ENCODE assay signal across 16 cellular contexts in genomic region chr20:31652917-31653385, GRCh38. TPM values are rescaled to one million over a fixed set of nuclear protein-coding genes. Genes with fewer than 3 reads are reported as not detected.
DNase-seq lines count a peak whose midpoint lies in the region; ATAC-seq and TF ChIP-seq lines count a peak whose summit lies in the region.
"Had no signal": no experiment of that assay in that cellular context is flagged by ENCODE, and none has a peak within 500 bp of the region (broad histone marks: within the 10 kb centered on the region; RNA-seq: fewer than 3 reads in every experiment).

No MANE protein-coding gene starts in this region.

- H3K4me1 ChIP-seq in BE2C (peaks cover 6% of the 10 kb centered on the region), hepatocyte (ENCODE audit: insufficient read depth) (no peaks in the 10 kb centered on the region), adrenal gland (replicated peaks in 1 of 2) (no peaks in the 10 kb centered on the region)
- H3K4me1 ChIP-seq: colonic mucosa had no signal

- 51% methylated on average over 5 of the region's 5 CpGs for whole genome bisulfite sequencing in hepatocyte (ENCODE audit: low lambda C conversion rate, missing lambda C conversion rate)
- WGBS in adrenal gland, 4 donors: 29 to 37% (median 35%) methylated on average over 5 of the region's 5 CpGs

- H3K36me3 ChIP-seq in BE2C (no peaks in the 10 kb centered on the region), hepatocyte (replicated peaks; ENCODE audit: insufficient read depth, low read depth) (no peaks in the 10 kb centered on the region), adrenal gland (replicated peaks in 1 of 2) (no peaks in the 10 kb centered on the region)
- H3K36me3 ChIP-seq: colonic mucosa, suprapubic skin had no signal

- H3K27me3 ChIP-seq in BE2C (no peaks in the 10 kb centered on the region), hepatocyte (no peaks in the 10 kb centered on the region), adrenal gland (no peaks in the 10 kb centered on the region)
- H3K27me3 ChIP-seq: colonic mucosa, suprapubic skin had no signal

- ATAC-seq in SK-N-SH treated with all-trans-retinoic acid at 6 μM for 48 hours: peak; percentile 84
- ATAC-seq in HG03460 (IDR thresholded peaks at IDR 0.05; ENCODE audit: unreplicated experiment): no peak
- ATAC-seq: natural killer cell had no signal

- H3K9me3 Mint-ChIP-seq in HFFc6: no peaks in the 10 kb centered on the region
- H3K9me3 Mint-ChIP-seq in CD14-positive monocyte: no peaks in the 10 kb centered on the region
- H3K9me3 Mint-ChIP-seq: activated CD4-positive, alpha-beta memory T cell treated with anti-CD3 and anti-CD28 coated beads, Interleukin-2, amount 10 ng/mL, durations not matched to agents 7 days and 5 days; natural killer cell had no signal

- H3K27me3 Mint-ChIP-seq in HFFc6 (ENCODE audit: insufficient read depth): no peaks in the 10 kb centered on the region
- H3K27me3 Mint-ChIP-seq in CD14-positive monocyte (ENCODE audit: low read depth in 3 of 3): peaks cover 3 to 4% (median 4%) of the 10 kb centered on the region in 3 donors

- H2AFZ ChIP-seq in hepatocyte: no peak overlapping the region

- peak; percentile 49 for DNase-seq in BE2C
- DNase-seq in HFFc6: peak; percentile 28
- no peak for DNase-seq in hepatocyte (ENCODE audit: low spot score)
- DNase-seq in stimulated activated CD4-positive, alpha-beta T cell treated with anti-CD3 and anti-CD28 coated beads, Interleukin-2, amount 100 ng/mL, for 24 hours: no peak
- no peak for DNase-seq in adrenal gland
- DNase-seq in CD14-positive monocyte (ENCODE audit: low spot score): no peak
- DNase-seq: activated CD4-positive, alpha-beta memory T cell treated with anti-CD3 and anti-CD28 coated beads, Interleukin-2, amount 10 ng/mL, durations not matched to agents 7 days and 5 days; activated naive CD4-positive, alpha-beta T cell treated with Interleukin-2 at 50 U/mL for 16 hours; colonic mucosa; left cardiac atrium; natural killer cell; T-helper 9 cell had no signal

- no peak overlapping the region for H3K4me2 ChIP-seq in hepatocyte

- no peaks in the 10 kb centered on the region for H4K20me1 ChIP-seq in hepatocyte (ENCODE audit: insufficient read depth, poor library complexity, severe bottlenecking)

- TF ChIP-seq CTCF in BE2C (IDR thresholded peaks at IDR 0.05; ENCODE audit: low read depth, low read length) (no peak), HFFc6 (IDR thresholded peaks at IDR 0.05) (no peak), hepatocyte (IDR thresholded peaks at IDR 0.05; ENCODE audit: poor library complexity) (no peak), adrenal gland (IDR thresholded peaks at IDR 0.05) (no peak), CD14-positive monocyte (IDR thresholded peaks at IDR 0.05) (no peak)

- H3K79me2 ChIP-seq in hepatocyte: no peaks in the 10 kb centered on the region

- H3K9me3 ChIP-seq in BE2C (no peaks in the 10 kb centered on the region), hepatocyte (ENCODE audit: low read depth) (no peaks in the 10 kb centered on the region), adrenal gland (replicated peaks in 1 of 3) (no peaks in the 10 kb centered on the region)
- H3K9me3 ChIP-seq: colonic mucosa, suprapubic skin had no signal

- H3K4me3 Mint-ChIP-seq in HFFc6: peak overlapping the region; percentile 47; the same call in 1 of the 2 replicates
- no peak overlapping the region for H3K4me3 Mint-ChIP-seq in CD14-positive monocyte
- H3K4me3 Mint-ChIP-seq: activated CD4-positive, alpha-beta memory T cell treated with anti-CD3 and anti-CD28 coated beads, Interleukin-2, amount 10 ng/mL, durations not matched to agents 7 days and 5 days; natural killer cell had no signal

- H3K4me3 ChIP-seq in BE2C (ENCODE audit: low read depth, low read length) (no peak overlapping the region), hepatocyte (no peak overlapping the region), adrenal gland (no peak overlapping the region)
- H3K4me3 ChIP-seq: colonic mucosa, suprapubic skin had no signal

- no peaks in the 10 kb centered on the region for H3K9me2 ChIP-seq in hepatocyte (replicated peaks; ENCODE audit: insufficient read depth)

- TF ChIP-seq POLR2A in adrenal gland (IDR thresholded peaks at IDR 0.05): no peak

- H3K27ac Mint-ChIP-seq in HFFc6 (peak overlapping the region; percentile 23), CD14-positive monocyte (no peak overlapping the region)
- H3K27ac Mint-ChIP-seq: activated CD4-positive, alpha-beta memory T cell treated with anti-CD3 and anti-CD28 coated beads, Interleukin-2, amount 10 ng/mL, durations not matched to agents 7 days and 5 days; natural killer cell had no signal

- peaks cover 16% of the 10 kb centered on the region for H3K4me1 Mint-ChIP-seq in HFFc6 (ENCODE audit: low read depth)
- no peaks in the 10 kb centered on the region for H3K4me1 Mint-ChIP-seq in CD14-positive monocyte
- H3K4me1 Mint-ChIP-seq: activated CD4-positive, alpha-beta memory T cell treated with anti-CD3 and anti-CD28 coated beads, Interleukin-2, amount 10 ng/mL, durations not matched to agents 7 days and 5 days; natural killer cell had no signal

- intact Hi-C loops in adrenal gland (cut with DNase I): no loop called here
- intact Hi-C loops in CD14-positive monocyte (cut with micrococcal nuclease): no loop called here

- H3K27ac ChIP-seq in hepatocyte (peak overlapping the region; percentile 65), adrenal gland (no peak overlapping the region)
- H3K27ac ChIP-seq: colonic mucosa, suprapubic skin had no signal

- no peaks in the 10 kb centered on the region for H3K36me3 Mint-ChIP-seq in HFFc6 (ENCODE audit: low read depth)
- no peaks in the 10 kb centered on the region for H3K36me3 Mint-ChIP-seq in CD14-positive monocyte
- H3K36me3 Mint-ChIP-seq: natural killer cell had no signal

TF ChIP-seq in SK-N-SH treated with all-trans-retinoic acid at 6 μM for 48 hours, 23 proteins besides CTCF, POLR2A, EP300 and RAD21 (continues in another document):
- peak; percentile 74 for TF ChIP-seq ISL1 (CRISPR knock-in tag; IDR thresholded peaks at IDR 0.05)
- no peak for TF ChIP-seq SNAI2 (CRISPR knock-in tag; IDR thresholded peaks at IDR 0.05)
- TF ChIP-seq CSDC2 (CRISPR knock-in tag; IDR thresholded peaks at IDR 0.05): no peak
- TF ChIP-seq TCF4 (CRISPR knock-in tag; IDR thresholded peaks at IDR 0.05; ENCODE audit: borderline replicate concordance): peak; percentile 87; the same call in 1 of the 2 replicates
- TF ChIP-seq BACH2 (CRISPR knock-in tag; IDR thresholded peaks at IDR 0.05; ENCODE audit: borderline replicate concordance): no peak
- TF ChIP-seq ZC3H10 (CRISPR knock-in tag; IDR thresholded peaks at IDR 0.05): no peak
- TF ChIP-seq ZNF565 (CRISPR knock-in tag; conservative IDR thresholded peaks at IDR 0.05; ENCODE audit: low read depth): no peak
- TF ChIP-seq ESRRG (CRISPR knock-in tag; IDR thresholded peaks at IDR 0.05): no peak
- TF ChIP-seq PPARA (CRISPR knock-in tag; IDR thresholded peaks at IDR 0.05; ENCODE audit: borderline replicate concordance): no peak
- TF ChIP-seq ZFP3 (CRISPR knock-in tag; IDR thresholded peaks at IDR 0.05): no peak
- TF ChIP-seq TOX (CRISPR knock-in tag; IDR thresholded peaks at IDR 0.05; ENCODE audit: borderline replicate concordance): no peak
- no peak for TF ChIP-seq PATZ1 (CRISPR knock-in tag; IDR thresholded peaks at IDR 0.05; ENCODE audit: borderline replicate concordance)
- no peak for TF ChIP-seq ZFP30 (CRISPR knock-in tag; IDR thresholded peaks at IDR 0.05)
- TF ChIP-seq CREB5 (CRISPR knock-in tag; IDR thresholded peaks at IDR 0.05; ENCODE audit: low read depth): no peak

RNA-seq across cellular contexts. Expression of gene COX4I2, which starts 15.2 kb away (rescaled TPM):
- polyA plus RNA-seq in BE2C (2012; ENCODE audit: insufficient read depth, insufficient read length, low read depth): 4.2 TPM
- total RNA-seq in HFFc6 (2021; fragmentation: NEBNext Ultra II Directional; extraction: Animal tissue kit (Norgen Biotek cat#: 25700)): not detected
- total RNA-seq in hepatocyte: 0.68 and 3.6 TPM in 2 replicates
- 0.37 and 3.3 TPM in 2 replicates for polyA plus RNA-seq in hepatocyte
- total RNA-seq in adrenal gland: not detected
- 10 to 100 TPM in 1 of 3 donors, 1 to 10 TPM in 1, under 1 TPM in 1; 0.26 to 12.9 (median 2.8) TPM for polyA plus RNA-seq in adrenal gland
- polyA plus RNA-seq in CD14-positive monocyte: not detected
- total RNA-seq: activated CD4-positive, alpha-beta memory T cell treated with anti-CD3 and anti-CD28 coated beads, Interleukin-2, amount 10 ng/mL, durations not matched to agents 7 days and 5 days; H4; natural killer cell had no signal

RNA-seq across cellular contexts. Expression of gene ID1, which starts 47.9 kb away (rescaled TPM):
- 40.6 TPM for polyA plus RNA-seq in BE2C (2012; ENCODE audit: insufficient read depth, insufficient read length, low read depth)
- 100 to 1,000 TPM; 397 to 487 (median 452) TPM for total RNA-seq in HFFc6 (2021; fragmentation: NEBNext Ultra II Directional; extraction: Animal tissue kit (Norgen Biotek cat#: 25700))
- total RNA-seq in hepatocyte (616 and 651 TPM in 2 replicates), adrenal gland (100 to 1,000 TPM in 7 of 8 donors, 10 to 100 TPM in 1; 60.7 to 468 (median 113) TPM)
- polyA plus RNA-seq in hepatocyte (310 and 388 TPM in 2 replicates), adrenal gland (100 to 1,000 TPM in 2 of 3 donors, 10 to 100 TPM in 1; 19.8 to 357 (median 192) TPM), CD14-positive monocyte (10 to 100 TPM in 1 of 2 donors, 1 to 10 TPM in 1; 3.9 to 12.5 TPM)

Comparison
In these comparisons a context has a peak if more than half of its experiments do, and no peak if none do; other contexts are left out.
1. DNase-seq: peak in BE2C (single experiment) and HFFc6 (single experiment); none in hepatocyte (single experiment), stimulated activated CD4-positive, alpha-beta T cell treated with anti-CD3 and anti-CD28 coated beads, Interleukin-2, amount 100 ng/mL, for 24 hours (0 of 2), adrenal gland (0 of 7) and CD14-positive monocyte (single experiment).